ENCODE assay signal across 13 cellular contexts in genomic region chr11:76686261-76687079, GRCh38. TPM values are rescaled to one million over a fixed set of nuclear protein-coding genes. Genes with fewer than 3 reads are reported as not detected.
DNase-seq lines count a peak whose midpoint lies in the region; ATAC-seq and TF ChIP-seq lines count a peak whose summit lies in the region.
"Had no signal": no experiment of that assay in that cellular context is flagged by ENCODE, and none has a peak within 500 bp of the region (broad histone marks: within the 10 kb centered on the region; RNA-seq: fewer than 3 reads in every experiment).

No MANE protein-coding gene starts in this region.

- CTCF ChIA-PET in activated naive CD4-positive, alpha-beta T cell treated with anti-CD3 and anti-CD28 coated beads, Interleukin-2, amount 10 ng/mL, durations not matched to agents 7 days and 5 days (lab: Charles Lee), result interaction anchor here (0.6 to 1.3 kb wide), 4 partner anchors 13 to 37 kb away, joined by 3 to 4 read pairs (median 4); no protein-coding TSS in a partner anchor
- CTCF ChIA-PET in SK-N-SH (lab: Yijun Ruan, JAX), result interaction anchor here (0.6 to 2.9 kb wide), 10 partner anchors 12 to 478 kb away, joined by 3 to 15 read pairs (median 3); no protein-coding TSS in a partner anchor

- peaks cover 23% of the 10 kb centered on the region for H3K4me1 Mint-ChIP-seq in activated naive CD4-positive, alpha-beta T cell treated with anti-CD3 and anti-CD28 coated beads, Interleukin-2, amount 10 ng/mL, durations not matched to agents 7 days and 5 days
- H3K4me1 Mint-ChIP-seq in IgD-negative memory B cell, result peaks cover 8 to 17% (median 9%) of the 10 kb centered on the region in 3 donors
- H3K4me1 Mint-ChIP-seq in activated naive CD8-positive, alpha-beta T cell treated with anti-CD3 and anti-CD28 coated beads for 36 hours, result peaks cover 20% of the 10 kb centered on the region

- H3F3A ChIP-seq in SK-N-SH (replicated peaks; ENCODE audit: insufficient read depth), result no peaks in the 10 kb centered on the region

- peak overlapping the region; percentile 47 for H3K4me3 Mint-ChIP-seq in activated naive CD4-positive, alpha-beta T cell treated with anti-CD3 and anti-CD28 coated beads, Interleukin-2, amount 10 ng/mL, durations not matched to agents 7 days and 5 days
- H3K4me3 Mint-ChIP-seq in IgD-negative memory B cell, result peak overlapping the region; percentile 67 to 93 (median 80)
- peak overlapping the region; percentile 46 for H3K4me3 Mint-ChIP-seq in activated naive CD8-positive, alpha-beta T cell treated with anti-CD3 and anti-CD28 coated beads for 36 hours

- no peak for TF ChIP-seq RAD21 in SK-N-SH (IDR thresholded peaks at IDR 0.05; ENCODE audit: low read length)

- DNase-seq in activated naive CD4-positive, alpha-beta T cell treated with anti-CD3 and anti-CD28 coated beads, Interleukin-2, amount 10 ng/mL, durations not matched to agents 7 days and 5 days, result peak; percentile 46
- no peak for DNase-seq in activated naive CD4-positive, alpha-beta T cell (lab: John Stamatoyannopoulos, UW)
- no peak for DNase-seq in activated naive CD8-positive, alpha-beta T cell treated with anti-CD3 and anti-CD28 coated beads for 36 hours
- DNase-seq in stimulated activated naive CD8-positive, alpha-beta T cell treated with anti-CD3 and anti-CD28 coated beads, Interleukin-15, Interleukin-2, amounts not matched to agents 100 U/mL and 50 U/mL, for 24 hours, result no peak
- no peak for DNase-seq in SK-N-SH
- DNase-seq in posterior vena cava (ENCODE audit: low spot score), result no peak
- DNase-seq in NCI-H1436 (lab: John Stamatoyannopoulos, UW), result no peak
- DNase-seq: activated gamma-delta T cell, cortex of kidney, foreskin melanocyte, left ventricle myocardium inferior had no signal

- WGBS in SK-N-SH (ENCODE audit: low lambda C conversion rate), result 88% methylated on average over 14 of the region's 16 CpGs

- POLR2A ChIA-PET in SK-N-SH (lab: Yijun Ruan, JAX), result no interaction called here

- peak; percentile 47 for ATAC-seq in stimulated activated naive CD8-positive, alpha-beta T cell treated with anti-CD3 and anti-CD28 coated beads, Interleukin-15, Interleukin-2, amounts not matched to agents 100 U/mL and 50 U/mL, for 24 hours

- H3K4me2 ChIP-seq in SK-N-SH, result no peak overlapping the region

- no peaks in the 10 kb centered on the region for H3K9me3 ChIP-seq in SK-N-SH
- H3K9me3 ChIP-seq: prostate gland had no signal

- H3K4me1 ChIP-seq in SK-N-SH (ENCODE audit: control insufficient read depth in 1 of 2, insufficient read depth in 2 of 2, low read depth in 1 of 2, low read length in 1 of 2), result peaks cover 0 to 3% of the 10 kb centered on the region in 2 experiments; a peak in 1 of 4 replicates
- H3K4me1 ChIP-seq: left ventricle myocardium inferior, prostate gland had no signal

- no peaks in the 10 kb centered on the region for H3K36me3 Mint-ChIP-seq in activated naive CD4-positive, alpha-beta T cell treated with anti-CD3 and anti-CD28 coated beads, Interleukin-2, amount 10 ng/mL, durations not matched to agents 7 days and 5 days
- H3K36me3 Mint-ChIP-seq in IgD-negative memory B cell, result no peaks in the 10 kb centered on the region
- H3K36me3 Mint-ChIP-seq in activated naive CD8-positive, alpha-beta T cell treated with anti-CD3 and anti-CD28 coated beads for 36 hours, result no peaks in the 10 kb centered on the region

- peaks cover 24% of the 10 kb centered on the region for H3K27me3 Mint-ChIP-seq in activated naive CD4-positive, alpha-beta T cell treated with anti-CD3 and anti-CD28 coated beads, Interleukin-2, amount 10 ng/mL, durations not matched to agents 7 days and 5 days
- H3K27me3 Mint-ChIP-seq in IgD-negative memory B cell, result peaks cover 39% of the 10 kb centered on the region
- peaks cover 2% of the 10 kb centered on the region for H3K27me3 Mint-ChIP-seq in activated naive CD8-positive, alpha-beta T cell treated with anti-CD3 and anti-CD28 coated beads for 36 hours

- TF ChIP-seq EP300 in SK-N-SH (IDR thresholded peaks at IDR 0.05; ENCODE audit: borderline replicate concordance in 1 of 2, low read depth in 1 of 2, low read length in 1 of 2), result no peak

- no peak for TF ChIP-seq CTCF in SK-N-SH (IDR thresholded peaks at IDR 0.05)

- H3K27ac Mint-ChIP-seq in activated naive CD4-positive, alpha-beta T cell treated with anti-CD3 and anti-CD28 coated beads, Interleukin-2, amount 10 ng/mL, durations not matched to agents 7 days and 5 days, result peak overlapping the region; percentile 88
- peak overlapping the region in 1 of 3 donors; percentile 16 for H3K27ac Mint-ChIP-seq in IgD-negative memory B cell
- peak overlapping the region; percentile 59 for H3K27ac Mint-ChIP-seq in activated naive CD8-positive, alpha-beta T cell treated with anti-CD3 and anti-CD28 coated beads for 36 hours

- no peak overlapping the region for H3K4me3 ChIP-seq in SK-N-SH (ENCODE audit: low read depth in 2 of 2, low read length in 1 of 2)
- H3K4me3 ChIP-seq: left ventricle myocardium inferior, prostate gland had no signal

- H3K9me2 ChIP-seq in SK-N-SH, result no peaks in the 10 kb centered on the region

- H2AFZ ChIP-seq in SK-N-SH (ENCODE audit: low read depth), result no peak overlapping the region

- no peaks in the 10 kb centered on the region for H4K20me1 ChIP-seq in SK-N-SH (ENCODE audit: insufficient read depth)

- intact Hi-C loops in posterior vena cava (cut with DNase I), result no loop called here

- H3K36me3 ChIP-seq in SK-N-SH (replicated peaks in 1 of 2; ENCODE audit: control insufficient read depth in 1 of 2, insufficient read depth in 2 of 2, low read length in 1 of 2), result no peaks in the 10 kb centered on the region
- H3K36me3 ChIP-seq: left ventricle myocardium inferior, prostate gland had no signal

- H3K27me3 ChIP-seq in SK-N-SH (ENCODE audit: insufficient read depth), result 0 out of 2 replicates have a peak, but pooled peaks cover 5% of the 10 kb centered on the region

- no peak overlapping the region for H3K9ac ChIP-seq in SK-N-SH

- no peak overlapping the region for H3K27ac ChIP-seq in SK-N-SH (ENCODE audit: low read depth in 2 of 2, low read length in 1 of 2)
- H3K27ac ChIP-seq: left ventricle myocardium inferior, prostate gland had no signal

- H3K9me3 Mint-ChIP-seq in activated naive CD4-positive, alpha-beta T cell treated with anti-CD3 and anti-CD28 coated beads, Interleukin-2, amount 10 ng/mL, durations not matched to agents 7 days and 5 days, result no peaks in the 10 kb centered on the region
- H3K9me3 Mint-ChIP-seq in IgD-negative memory B cell, result no peaks in the 10 kb centered on the region
- no peaks in the 10 kb centered on the region for H3K9me3 Mint-ChIP-seq in activated naive CD8-positive, alpha-beta T cell treated with anti-CD3 and anti-CD28 coated beads for 36 hours

- no peaks in the 10 kb centered on the region for H3K79me2 ChIP-seq in SK-N-SH (ENCODE audit: insufficient read depth)

TF ChIP-seq in SK-N-SH, 30 proteins besides CTCF, POLR2A, EP300 and RAD21 (continues in another document):
- no peak for TF ChIP-seq USF1 (IDR thresholded peaks at IDR 0.05; ENCODE audit: borderline replicate concordance, low read depth)
- TF ChIP-seq IRF3 (IDR thresholded peaks at IDR 0.05; ENCODE audit: low read depth, low read length), result no peak
- no peak for TF ChIP-seq MXI1 (IDR thresholded peaks at IDR 0.05; ENCODE audit: low read depth, low read length)
- TF ChIP-seq TAF1 (IDR thresholded peaks at IDR 0.05; ENCODE audit: borderline replicate concordance, low read depth, low read length), result no peak
- TF ChIP-seq MAX (IDR thresholded peaks at IDR 0.05; ENCODE audit: low read depth), result no peak
- no peak for TF ChIP-seq YY1 (IDR thresholded peaks at IDR 0.05; ENCODE audit: low read depth)
- no peak for TF ChIP-seq TEAD4 (IDR thresholded peaks at IDR 0.05; ENCODE audit: borderline replicate concordance, insufficient read depth)
- TF ChIP-seq FOSL2 (IDR thresholded peaks at IDR 0.05; ENCODE audit: borderline replicate concordance, low read depth), result no peak
- TF ChIP-seq ZBTB33 (IDR thresholded peaks at IDR 0.05; ENCODE audit: borderline replicate concordance, low read depth), result no peak

RNA-seq across cellular contexts. Expression of gene LRRC32, which starts 15.9 kb away (rescaled TPM):
- polyA plus RNA-seq in IgD-negative memory B cell (not detected), SK-N-SH (2012; rRNA removed) (0.19 and 0.43 TPM in 2 replicates)
- 10 to 100 TPM; 11.5 to 12.1 TPM for total RNA-seq in activated naive CD8-positive, alpha-beta T cell treated with anti-CD3 and anti-CD28 coated beads for 36 hours
- polyA plus RNA-seq in SK-N-SH (2012; cell fraction: cytosol; rRNA removed), result 0.28 and 0.30 TPM in 2 replicates
- polyA plus RNA-seq in SK-N-SH (2012; cell fraction: nucleus; rRNA removed), result 0.42 and 0.57 TPM in 2 replicates
- 100 to 1,000 TPM; 108 to 142 TPM for total RNA-seq in posterior vena cava

Comparison
In these comparisons a context has a peak if more than half of its experiments do, and no peak if none do; other contexts are left out.
1. RNA of gene LRRC32, which starts 15.9 kb away (total RNA-seq): 108 to 142 TPM in posterior vena cava; 11.5 to 12.1 TPM in activated naive CD8-positive, alpha-beta T cell treated with anti-CD3 and anti-CD28 coated beads for 36 hours; every median in the first group is over 4 times any median in the second.
2. Peak in every context shown above with its lines, with median percentiles within 50 percentile points of each other: H3K4me3 Mint-ChIP-seq.